In the genomic region with DNA sequence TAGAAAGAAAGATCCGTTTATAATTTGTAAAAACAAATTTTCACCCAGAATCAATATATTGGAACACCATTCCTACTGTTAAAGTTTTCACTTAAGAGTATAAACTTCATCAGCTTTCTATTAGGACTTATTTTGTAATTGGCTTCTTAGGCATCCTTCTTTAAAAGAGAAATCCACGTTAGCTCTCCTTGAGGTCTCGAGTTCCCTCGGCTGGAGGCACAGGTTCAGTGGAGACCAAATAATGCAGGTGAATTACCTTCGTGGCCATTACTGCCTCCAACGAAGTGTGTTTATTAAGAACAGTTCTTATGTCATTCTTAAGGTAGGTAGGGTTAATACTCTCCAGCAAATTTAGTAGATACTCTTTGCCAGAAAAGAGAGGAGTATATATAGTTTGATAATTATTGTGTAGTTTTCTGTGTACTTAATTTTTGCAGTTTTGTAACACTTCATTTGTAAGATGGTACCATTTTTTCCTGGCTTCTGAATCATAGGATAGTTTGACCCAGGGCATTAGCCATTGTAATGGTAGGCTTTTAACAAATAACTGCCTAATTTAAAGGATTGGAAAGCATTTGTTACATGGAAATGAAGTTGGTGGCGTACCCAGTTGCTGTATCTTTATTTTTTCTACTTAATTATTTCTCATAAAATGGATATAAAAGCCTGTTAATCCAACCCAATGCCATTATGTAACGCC, we compare ENCODE assay signal across 8 cellular contexts. TPM values are rescaled to one million over a fixed set of nuclear protein-coding genes. Genes with fewer than 3 reads are reported as not detected.
DNase-seq lines count a peak whose midpoint lies in the region; ATAC-seq and TF ChIP-seq lines count a peak whose summit lies in the region.

No MANE protein-coding gene starts in this region.

- H2BK5ac ChIP-seq in neuronal stem cell (ENCODE audit: low read length) = no peak overlapping the region

- H3K27ac Mint-ChIP-seq in GM23338 = no peak overlapping the region

- H3K27me3 ChIP-seq in GM23338 (ENCODE audit: insufficient read depth) = no peaks in the 10 kb centered on the region
- H3K27me3 ChIP-seq in SJSA1 (replicated peaks) = no peaks in the 10 kb centered on the region
- peaks cover 0 to 2% (median 0%) of the 10 kb centered on the region in 3 experiments for H3K27me3 ChIP-seq in neuronal stem cell (ENCODE audit: control insufficient read depth in 3 of 3, insufficient read depth in 3 of 3, low read depth in 1 of 3, low read length in 3 of 3)

- H3K9me3 Mint-ChIP-seq in GM23338 = no peaks in the 10 kb centered on the region

- peaks cover 14% of the 10 kb centered on the region for H3K4me1 Mint-ChIP-seq in GM23338

- peaks cover 48% of the 10 kb centered on the region for H4K20me1 ChIP-seq in GM23338 (replicated peaks; ENCODE audit: insufficient read depth)

- H3K4me1 ChIP-seq in GM23338 (ENCODE audit: insufficient read depth) (peaks cover 14% of the 10 kb centered on the region), SJSA1 (replicated peaks) (peaks cover 25% of the 10 kb centered on the region), neuronal stem cell (ENCODE audit: control insufficient read depth in 2 of 2, insufficient read depth in 1 of 2, low read depth in 1 of 2, low read length in 2 of 2) (peaks cover 3 to 13% of the 10 kb centered on the region in 2 donors)

- H2AK5ac ChIP-seq in neuronal stem cell (ENCODE audit: low read depth, low read length) = no peak overlapping the region

- no peak overlapping the region for H3K9ac ChIP-seq in neuronal stem cell (ENCODE audit: low read depth, low read length, poor library complexity)

- H4K8ac ChIP-seq in neuronal stem cell (ENCODE audit: low read depth, low read length) = no peak overlapping the region

- no peak overlapping the region for H2BK12ac ChIP-seq in neuronal stem cell (ENCODE audit: low read length)

- ATAC-seq in GM23338 (no peak), left lobe of liver (no peak)

- WGBS in neuronal stem cell (ENCODE audit: extremely low coverage in 2 of 2, insufficient read length in 2 of 2, insufficient replicate concordance in 1 of 2), 2 donors = no CpG with 5 or more reads among the region's 8 CpGs

- H3K4ac ChIP-seq in neuronal stem cell (ENCODE audit: low read length) = no peak overlapping the region

- DNase-seq in GM23338 (ENCODE audit: low spot score) (no peak), SJSA1 (ENCODE audit: low read depth in 1 of 2, low spot score in 2 of 2) (no peak), fibroblast of mammary gland (ENCODE audit: low read depth) (no peak), skeletal muscle cell (ENCODE audit: low read depth) (no peak), SHP77 (lab: John Stamatoyannopoulos, UW) (no peak), left lobe of liver (ENCODE audit: low spot score) (no peak), neuronal stem cell (ENCODE audit: low spot score) (no peak), NOMO-1 (lab: John Stamatoyannopoulos, UW; ENCODE audit: unreplicated experiment in 2 of 2) (no peak)

- H2AFZ ChIP-seq in GM23338 = no peak overlapping the region
- H2AFZ ChIP-seq in neuronal stem cell (ENCODE audit: low read length) = no peak overlapping the region

- peaks cover 45% of the 10 kb centered on the region for H3K36me3 Mint-ChIP-seq in GM23338 (ENCODE audit: low read depth)

- H3K4me2 ChIP-seq in GM23338 = peak overlapping the region; percentile 99
- H3K4me2 ChIP-seq in neuronal stem cell (ENCODE audit: insufficient read depth, low read length, poor library complexity, severe bottlenecking) = no peak overlapping the region

- peaks cover 13% of the 10 kb centered on the region for H3K27me3 Mint-ChIP-seq in GM23338 (ENCODE audit: insufficient read depth, low read depth, poor library complexity)

- no peak overlapping the region for H2BK120ac ChIP-seq in neuronal stem cell (ENCODE audit: low read depth, low read length)

- no peak overlapping the region for H3K14ac ChIP-seq in neuronal stem cell (ENCODE audit: low read length)

- H3K79me1 ChIP-seq in neuronal stem cell (ENCODE audit: low read depth, low read length) = peaks cover 10% of the 10 kb centered on the region

- H2BK15ac ChIP-seq in neuronal stem cell (ENCODE audit: low read length) = no peak overlapping the region

- no peaks in the 10 kb centered on the region for H3K9me2 ChIP-seq in GM23338 (ENCODE audit: insufficient read depth)

- H3K23ac ChIP-seq in neuronal stem cell (ENCODE audit: low read depth, low read length, poor library complexity) = no peak overlapping the region

- no peak overlapping the region for H3K27ac ChIP-seq in GM23338 (ENCODE audit: low read depth)
- no peak overlapping the region for H3K27ac ChIP-seq in SJSA1
- H3K27ac ChIP-seq in neuronal stem cell (replicated peaks; ENCODE audit: low read length) = no peak overlapping the region

- H3K9me3 ChIP-seq in SJSA1 (replicated peaks) (no peaks in the 10 kb centered on the region), neuronal stem cell (replicated peaks in 1 of 2; ENCODE audit: control insufficient read depth in 2 of 2, insufficient read depth in 1 of 2, low read depth in 1 of 2, low read length in 2 of 2) (peaks cover 0 to 3% of the 10 kb centered on the region in 2 donors)

- H3K18ac ChIP-seq in neuronal stem cell (ENCODE audit: low read length) = no peak overlapping the region

- H3K36me3 ChIP-seq in GM23338 (ENCODE audit: insufficient read depth) (peaks cover 40% of the 10 kb centered on the region), SJSA1 (peaks cover 56% of the 10 kb centered on the region), neuronal stem cell (replicated peaks in 1 of 2; ENCODE audit: control insufficient read depth in 2 of 2, insufficient read depth in 2 of 2, low read length in 2 of 2) (peaks cover 23 to 42% of the 10 kb centered on the region in 2 donors)

- no peak for TF ChIP-seq CTCF in GM23338 (conservative IDR thresholded peaks at IDR 0.05; ENCODE audit: low read depth in 2 of 2)
- TF ChIP-seq CTCF in fibroblast of mammary gland (conservative IDR thresholded peaks at IDR 0.05; ENCODE audit: control insufficient read depth, insufficient read depth, low read depth, low read length) = no peak

- H3F3A ChIP-seq in GM23338 (replicated peaks; ENCODE audit: low read depth) = peaks cover 16% of the 10 kb centered on the region; the same call in 1 of the 2 replicates

- peaks cover 47% of the 10 kb centered on the region for H3K79me2 ChIP-seq in GM23338 (replicated peaks; ENCODE audit: insufficient read depth)

- no peak overlapping the region for H4K91ac ChIP-seq in neuronal stem cell (ENCODE audit: low read depth, low read length, poor library complexity)

- H3K4me3 ChIP-seq in GM23338 (peak overlapping the region; percentile 99), SJSA1 (peak overlapping the region; percentile 85), fibroblast of mammary gland (ENCODE audit: control insufficient read depth, low read depth, low read length) (peak overlapping the region; percentile 81), skeletal muscle cell (ENCODE audit: low read depth, low read length) (peak overlapping the region; percentile 91), neuronal stem cell (ENCODE audit: low read length in 2 of 2) (peak overlapping the region in 1 of 2 donors; percentile 89)

- H3K4me3 Mint-ChIP-seq in GM23338 = peak overlapping the region; percentile 91

TF ChIP-seq in GM23338, 12 proteins besides CTCF, POLR2A, EP300 and RAD21 (continues in another document):
- TF ChIP-seq, protein P1, sequence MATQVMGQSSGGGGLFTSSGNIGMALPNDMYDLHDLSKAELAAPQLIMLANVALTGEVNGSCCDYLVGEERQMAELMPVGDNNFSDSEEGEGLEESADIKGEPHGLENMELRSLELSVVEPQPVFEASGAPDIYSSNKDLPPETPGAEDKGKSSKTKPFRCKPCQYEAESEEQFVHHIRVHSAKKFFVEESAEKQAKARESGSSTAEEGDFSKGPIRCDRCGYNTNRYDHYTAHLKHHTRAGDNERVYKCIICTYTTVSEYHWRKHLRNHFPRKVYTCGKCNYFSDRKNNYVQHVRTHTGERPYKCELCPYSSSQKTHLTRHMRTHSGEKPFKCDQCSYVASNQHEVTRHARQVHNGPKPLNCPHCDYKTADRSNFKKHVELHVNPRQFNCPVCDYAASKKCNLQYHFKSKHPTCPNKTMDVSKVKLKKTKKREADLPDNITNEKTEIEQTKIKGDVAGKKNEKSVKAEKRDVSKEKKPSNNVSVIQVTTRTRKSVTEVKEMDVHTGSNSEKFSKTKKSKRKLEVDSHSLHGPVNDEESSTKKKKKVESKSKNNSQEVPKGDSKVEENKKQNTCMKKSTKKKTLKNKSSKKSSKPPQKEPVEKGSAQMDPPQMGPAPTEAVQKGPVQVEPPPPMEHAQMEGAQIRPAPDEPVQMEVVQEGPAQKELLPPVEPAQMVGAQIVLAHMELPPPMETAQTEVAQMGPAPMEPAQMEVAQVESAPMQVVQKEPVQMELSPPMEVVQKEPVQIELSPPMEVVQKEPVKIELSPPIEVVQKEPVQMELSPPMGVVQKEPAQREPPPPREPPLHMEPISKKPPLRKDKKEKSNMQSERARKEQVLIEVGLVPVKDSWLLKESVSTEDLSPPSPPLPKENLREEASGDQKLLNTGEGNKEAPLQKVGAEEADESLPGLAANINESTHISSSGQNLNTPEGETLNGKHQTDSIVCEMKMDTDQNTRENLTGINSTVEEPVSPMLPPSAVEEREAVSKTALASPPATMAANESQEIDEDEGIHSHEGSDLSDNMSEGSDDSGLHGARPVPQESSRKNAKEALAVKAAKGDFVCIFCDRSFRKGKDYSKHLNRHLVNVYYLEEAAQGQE (IDR thresholded peaks at IDR 0.05; ENCODE audit: unreplicated experiment) = no peak
- TF ChIP-seq CREB1 (CRISPR knock-in tag; IDR thresholded peaks at IDR 0.05; ENCODE audit: low read depth) (no peak), EZH2phosphoT487 (IDR thresholded peaks at IDR 0.05; ENCODE audit: unreplicated experiment) (no peak), EZH2 (IDR thresholded peaks at IDR 0.05; ENCODE audit: low read depth, unreplicated experiment) (no peak), ZNF114 (CRISPR knock-in tag; IDR thresholded peaks at IDR 0.05) (no peak), POLR2AphosphoS5 (IDR thresholded peaks at IDR 0.05; ENCODE audit: low read depth) (no peak), ZNF331 (CRISPR knock-in tag; IDR thresholded peaks at IDR 0.05; ENCODE audit: low read depth) (no peak), NANOG (IDR thresholded peaks at IDR 0.05; ENCODE audit: borderline replicate concordance) (no peak), JUNB (IDR thresholded peaks at IDR 0.05; ENCODE audit: unreplicated experiment) (no peak)

RNA-seq across cellular contexts. Expression of a gene that starts 2.2 kb away (rescaled TPM):
- 308 and 335 TPM in 2 replicates for total RNA-seq in GM23338 (2014; rRNA removed; shearing (Covaris generic))
- polyA plus RNA-seq in GM23338 (2016; fragmentation: Nextera tagmentation; extraction: Ambion mirVana) = 1,841 and 2,024 TPM in 2 replicates
- 392 and 466 TPM in 2 replicates for total RNA-seq in SJSA1 (2014; rRNA removed; shearing (Covaris generic))
- 153 TPM for total RNA-seq in left lobe of liver
- 396 TPM for polyA plus RNA-seq in neuronal stem cell (2013, experiment 1 of 2)
- 424 TPM for polyA plus RNA-seq in neuronal stem cell (2013, experiment 2 of 2)
